15 cellular contexts compared by ENCODE assay signal in the genomic region with DNA sequence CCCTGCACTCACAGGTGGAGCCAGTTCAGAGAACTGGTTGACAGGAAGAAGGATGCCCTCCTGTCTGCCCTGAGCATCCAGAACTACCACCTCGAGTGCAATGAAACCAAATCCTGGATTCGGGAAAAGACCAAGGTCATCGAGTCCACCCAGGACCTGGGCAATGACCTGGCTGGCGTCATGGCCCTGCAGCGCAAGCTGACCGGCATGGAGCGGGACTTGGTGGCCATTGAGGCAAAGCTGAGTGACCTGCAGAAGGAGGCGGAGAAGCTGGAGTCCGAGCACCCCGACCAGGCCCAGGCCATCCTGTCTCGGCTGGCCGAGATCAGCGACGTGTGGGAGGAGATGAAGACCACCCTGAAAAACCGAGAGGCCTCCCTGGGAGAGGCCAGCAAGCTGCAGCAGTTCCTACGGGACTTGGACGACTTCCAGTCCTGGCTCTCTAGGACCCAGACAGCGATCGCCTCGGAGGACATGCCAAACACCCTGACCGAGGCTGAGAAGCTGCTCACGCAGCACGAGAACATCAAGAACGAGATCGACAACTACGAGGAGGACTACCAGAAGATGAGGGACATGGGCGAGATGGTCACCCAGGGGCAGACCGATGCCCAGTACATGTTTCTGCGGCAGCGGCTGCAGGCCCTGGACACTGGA.
DNase-seq lines count a peak whose midpoint lies in the region; ATAC-seq, FAIRE-seq and TF ChIP-seq lines count a peak whose summit lies in the region.
"Had no signal": no experiment of that assay in that cellular context is flagged by ENCODE, and none has a peak within 500 bp of the region (broad histone marks: within the 10 kb centered on the region; RNA-seq: fewer than 3 reads in every experiment).

No MANE protein-coding gene starts in this region.

- 96% methylated on average over 29 of the region's 30 CpGs for WGBS in HepG2 (ENCODE audit: low lambda C conversion rate)
- WGBS in spleen, 5 donors, result 81 to 89% (median 84%) methylated on average over 29 to 30 of the region's 30 CpGs

- peaks cover 74% of the 10 kb centered on the region for H3K4me1 ChIP-seq in KMS-11 (ENCODE audit: low read depth, poor library complexity, severe bottlenecking)
- peaks cover 43% of the 10 kb centered on the region for H3K4me1 ChIP-seq in astrocyte (ENCODE audit: insufficient read depth, low read length)
- peaks cover 32% of the 10 kb centered on the region for H3K4me1 ChIP-seq in HepG2 (ENCODE audit: insufficient read depth, low read length)
- peaks cover 23 to 72% (median 44%) of the 10 kb centered on the region in 6 donors for H3K4me1 ChIP-seq in spleen
- peaks cover 16% of the 10 kb centered on the region for H3K4me1 ChIP-seq in CD8-positive, alpha-beta T cell (ENCODE audit: insufficient read depth, low read length)

- TF ChIP-seq RAD21 in HepG2 (CRISPR knock-in tag; IDR thresholded peaks at IDR 0.05), result no peak

- TF ChIP-seq CTCF in KMS-11 (conservative IDR thresholded peaks at IDR 0.05; ENCODE audit: low read depth, low read length) (no peak), astrocyte (IDR thresholded peaks at IDR 0.05; ENCODE audit: insufficient read depth, low read depth, low read length) (no peak), HepG2 (CRISPR knock-in tag; IDR thresholded peaks at IDR 0.05) (no peak), spleen (IDR thresholded peaks at IDR 0.05 in 8 of 11, conservative IDR thresholded peaks at IDR 0.05 in 3 of 11) (no peak)
- TF ChIP-seq CTCF in CD8-positive, alpha-beta T cell (IDR thresholded peaks at IDR 0.05), result no peak

- H3K36me3 Mint-ChIP-seq in astrocyte (ENCODE audit: low read depth, unreplicated experiment) (peaks cover 67% of the 10 kb centered on the region), immature natural killer cell (peaks cover 26 to 72% (median 55%) of the 10 kb centered on the region in 3 donors)
- H3K36me3 Mint-ChIP-seq in CD8-positive, alpha-beta T cell, result peaks cover 97% of the 10 kb centered on the region

- in situ Hi-C loops in HepG2 (cut with HindIII; ENCODE audit: extremely low pct_ligation_motif_present, low pct_unique_long_range_greater_than_20kb), result no loop called here

- H3K9ac ChIP-seq in KMS-11 (peak overlapping the region; percentile 62; the same call in 1 of the 2 replicates), astrocyte (ENCODE audit: low read length) (peak overlapping the region; percentile 31), HepG2 (ENCODE audit: insufficient read depth, low read depth, low read length) (no peak overlapping the region)

- H3K4me1 Mint-ChIP-seq in astrocyte (ENCODE audit: low read depth, unreplicated experiment) (peaks cover 50% of the 10 kb centered on the region), immature natural killer cell (peaks cover 2 to 8% of the 10 kb centered on the region in 2 donors)
- peaks cover 27% of the 10 kb centered on the region for H3K4me1 Mint-ChIP-seq in CD8-positive, alpha-beta T cell (ENCODE audit: low read depth)

- no peaks in the 10 kb centered on the region for H3K27me3 ChIP-seq in KMS-11 (ENCODE audit: insufficient read depth, low read depth)
- no peaks in the 10 kb centered on the region for H3K27me3 ChIP-seq in astrocyte (ENCODE audit: insufficient read depth, low read length)
- H3K27me3 ChIP-seq in HepG2 (ENCODE audit: control insufficient read depth in 1 of 2, insufficient read depth in 2 of 2, low read length in 2 of 2), result no peaks in the 10 kb centered on the region
- no peaks in the 10 kb centered on the region for H3K27me3 ChIP-seq in spleen (replicated peaks in 1 of 7)
- H3K27me3 ChIP-seq in CD8-positive, alpha-beta T cell (ENCODE audit: insufficient read depth, low read length), result no peaks in the 10 kb centered on the region
- H3K27me3 ChIP-seq: left lung had no signal

- TSS peak; percentile 30 for BruUV-seq in HepG2 (replicated peaks; lab: Mats Ljungman, UMichigan)

- TF ChIP-seq POLR2A in HepG2 (IDR thresholded peaks at IDR 0.05; ENCODE audit: insufficient read depth in 1 of 2, low read depth in 2 of 2, low read length in 2 of 2) (no peak; a peak in 1 of 4 replicates), spleen (IDR thresholded peaks at IDR 0.05) (no peak)

- no peak for ATAC-seq in HepG2
- ATAC-seq in CD8-positive, alpha-beta T cell, result no peak
- ATAC-seq: effector memory CD8-positive, alpha-beta T cell; left lung had no signal

- POLR2A ChIA-PET in HepG2 (lab: Yijun Ruan, JAX), result interaction anchor here (1.5 to 3.3 kb wide), 3 partner anchors 12 to 73 kb away, joined by 4 to 20 read pairs (median 4); no protein-coding TSS in a partner anchor
- POLR2A ChIA-PET in CD8-positive, alpha-beta T cell (lab: Charles Lee), result interaction anchor here (1.8 kb wide), 1 partner anchor 10 kb away, joined by 4 read pairs; no protein-coding TSS in a partner anchor

- intact Hi-C loops in HepG2 (cut with micrococcal nuclease; ENCODE audit: unreplicated experiment) (loop anchor here (5.0 kb wide), 1 partner anchor 74 kb away; no protein-coding TSS in a partner anchor), spleen (cut with DNase I; ENCODE audit: low total_unique reads) (no loop called here)
- intact Hi-C loops in CD8-positive, alpha-beta T cell (cut with DNase I, micrococcal nuclease), result no loop called here

- H3K27me3 Mint-ChIP-seq in astrocyte (ENCODE audit: low read depth, unreplicated experiment) (no peaks in the 10 kb centered on the region), immature natural killer cell (ENCODE audit: low read depth in 3 of 3) (peaks cover 0 to 2% (median under 1%) of the 10 kb centered on the region in 3 donors)
- no peaks in the 10 kb centered on the region for H3K27me3 Mint-ChIP-seq in CD8-positive, alpha-beta T cell (ENCODE audit: low read depth)
- H3K27me3 Mint-ChIP-seq: effector memory CD8-positive, alpha-beta T cell had no signal

- peaks cover 47% of the 10 kb centered on the region; the same call in 1 of the 2 replicates for H3K79me2 ChIP-seq in KMS-11 (ENCODE audit: insufficient read depth, low read depth)
- peaks cover 54% of the 10 kb centered on the region for H3K79me2 ChIP-seq in astrocyte (ENCODE audit: insufficient read depth, low read length)
- H3K79me2 ChIP-seq in HepG2 (ENCODE audit: insufficient read depth, low read length), result peaks cover 27% of the 10 kb centered on the region

- DNase-seq in astrocyte (ENCODE audit: low read depth) (no peak), HepG2 (ENCODE audit: low spot score) (no peak), spleen (no peak), SHP77 (lab: John Stamatoyannopoulos, UW) (no peak), immature natural killer cell (no peak)
- DNase-seq in CD8-positive, alpha-beta T cell, result no peak
- DNase-seq in activated T-cell treated with anti-CD3 and anti-CD28 coated beads, Interleukin-2, amount 50 U/mL, for 48 hours, result no peak
- DNase-seq: amygdala; effector memory CD8-positive, alpha-beta T cell; left lung; OCI-M1; stimulated activated CD4-positive, alpha-beta T cell treated with anti-CD3 and anti-CD28 coated beads, Interleukin-2, amount 100 ng/mL, for 48 hours; T-helper 9 cell had no signal

- H2AFZ ChIP-seq in KMS-11 (ENCODE audit: low read depth) (no peak overlapping the region), astrocyte (ENCODE audit: low read depth, low read length) (no peak overlapping the region), HepG2 (ENCODE audit: low read length) (no peak overlapping the region)

- peaks cover 27% of the 10 kb centered on the region; the same call in 1 of the 2 replicates for H3K36me3 ChIP-seq in KMS-11 (ENCODE audit: insufficient read depth)
- peaks cover 68% of the 10 kb centered on the region for H3K36me3 ChIP-seq in astrocyte (ENCODE audit: insufficient read depth, low read length)
- H3K36me3 ChIP-seq in HepG2 (replicated peaks in 1 of 2; ENCODE audit: control insufficient read depth in 1 of 2, insufficient read depth in 2 of 2, low read length in 2 of 2), result peaks cover 80 to 97% of the 10 kb centered on the region in 2 experiments
- H3K36me3 ChIP-seq in spleen, result peaks cover 0 to 96% (median 75%) of the 10 kb centered on the region in 6 donors
- peaks cover 72% of the 10 kb centered on the region for H3K36me3 ChIP-seq in CD8-positive, alpha-beta T cell (ENCODE audit: insufficient read depth, low read length)

- no peak overlapping the region for H3K4me3 Mint-ChIP-seq in astrocyte (ENCODE audit: unreplicated experiment)
- no peak overlapping the region for H3K4me3 Mint-ChIP-seq in CD8-positive, alpha-beta T cell
- no peak overlapping the region for H3K4me3 Mint-ChIP-seq in immature natural killer cell

- H4K20me1 ChIP-seq in KMS-11 (ENCODE audit: insufficient read depth) (no peaks in the 10 kb centered on the region), astrocyte (ENCODE audit: insufficient read depth, low read length) (no peaks in the 10 kb centered on the region), HepG2 (ENCODE audit: insufficient read depth, low read length) (peaks cover 31% of the 10 kb centered on the region)

- TF ChIP-seq EP300 in HepG2 (IDR thresholded peaks at IDR 0.05; ENCODE audit: low read depth in 2 of 2, low read length in 2 of 2), result no peak
- no peak for TF ChIP-seq EP300 in HepG2 (CRISPR knock-in tag; IDR thresholded peaks at IDR 0.05; ENCODE audit: borderline replicate concordance)

- no peak overlapping the region for H3K27ac Mint-ChIP-seq in astrocyte (ENCODE audit: unreplicated experiment)
- no peak overlapping the region for H3K27ac Mint-ChIP-seq in CD8-positive, alpha-beta T cell
- H3K27ac Mint-ChIP-seq in immature natural killer cell, result peak overlapping the region in 1 of 6 donors; percentile 46

- H3K9me3 Mint-ChIP-seq in astrocyte (ENCODE audit: unreplicated experiment) (no peaks in the 10 kb centered on the region), immature natural killer cell (no peaks in the 10 kb centered on the region)
- H3K9me3 Mint-ChIP-seq in CD8-positive, alpha-beta T cell, result no peaks in the 10 kb centered on the region
- H3K9me3 Mint-ChIP-seq: effector memory CD8-positive, alpha-beta T cell had no signal

- H3K4me2 ChIP-seq in KMS-11 (peak overlapping the region; percentile 99; the same call in 1 of the 2 replicates), astrocyte (ENCODE audit: low read length) (no peak overlapping the region), HepG2 (ENCODE audit: low read depth, low read length) (no peak overlapping the region)

- H3K27ac ChIP-seq in KMS-11, result peak overlapping the region; percentile 93
- H3K27ac ChIP-seq in astrocyte (ENCODE audit: low read depth, low read length), result peak overlapping the region; percentile 55
- peak overlapping the region; percentile 32 for H3K27ac ChIP-seq in HepG2 (ENCODE audit: extremely low read length, insufficient read depth, low read length)
- H3K27ac ChIP-seq in spleen, result peak overlapping the region in 7 of 8 donors; percentile 38 to 90 (median 80)
- H3K27ac ChIP-seq in CD8-positive, alpha-beta T cell (ENCODE audit: low read depth, low read length), result no peak overlapping the region
- H3K27ac ChIP-seq: HL-60 had no signal

- peaks cover 2% of the 10 kb centered on the region for H3K9me3 ChIP-seq in astrocyte (ENCODE audit: insufficient read depth, low read depth, low read length)
- no peaks in the 10 kb centered on the region for H3K9me3 ChIP-seq in HepG2 (ENCODE audit: low read length)
- no peaks in the 10 kb centered on the region for H3K9me3 ChIP-seq in spleen
- H3K9me3 ChIP-seq in CD8-positive, alpha-beta T cell (ENCODE audit: low read length), result no peaks in the 10 kb centered on the region
- H3K9me3 ChIP-seq: left lung had no signal

- H3K4me3 ChIP-seq in KMS-11 (IDR thresholded peaks at IDR 0.05; ENCODE audit: insufficient read depth, low read depth, low read length), result no peak overlapping the region
- no peak overlapping the region for H3K4me3 ChIP-seq in astrocyte (ENCODE audit: insufficient read depth, low read depth, low read length)
- no peak overlapping the region for H3K4me3 ChIP-seq in HepG2 (replicated peaks in 1 of 3; ENCODE audit: insufficient read depth in 1 of 3, low read depth in 2 of 3, low read length in 3 of 3)
- no peak overlapping the region for H3K4me3 ChIP-seq in spleen
- H3K4me3 ChIP-seq in CD8-positive, alpha-beta T cell (ENCODE audit: low read depth, low read length), result no peak overlapping the region
- H3K4me3 ChIP-seq: left lung had no signal

- FAIRE-seq in astrocyte (lab: Jason Lieb, UNC) (no peak), HepG2 (lab: Jason Lieb, UNC) (no peak)

- CTCF ChIA-PET in HepG2 (lab: Yijun Ruan, JAX; ENCODE audit: low intra/inter-chr PET ratio, low total read pairs), result no interaction called here
- CTCF ChIA-PET in CD8-positive, alpha-beta T cell (lab: Charles Lee), result interaction anchor here (1.0 to 1.3 kb wide), 2 partner anchors 9 to 108 kb away, joined by 4 to 6 read pairs; no protein-coding TSS in a partner anchor
